1 cellular context compared by ENCODE assay signal in genomic region chr9:121483049-121483448, GRCh38.
TF ChIP-seq lines count a peak whose summit lies in the region.

No MANE protein-coding gene starts in this region.

TF ChIP-seq in HepG2, 621 proteins besides CTCF, POLR2A, EP300 and RAD21 (continued from another document and continues in another):
- TF ChIP-seq, protein P1, sequence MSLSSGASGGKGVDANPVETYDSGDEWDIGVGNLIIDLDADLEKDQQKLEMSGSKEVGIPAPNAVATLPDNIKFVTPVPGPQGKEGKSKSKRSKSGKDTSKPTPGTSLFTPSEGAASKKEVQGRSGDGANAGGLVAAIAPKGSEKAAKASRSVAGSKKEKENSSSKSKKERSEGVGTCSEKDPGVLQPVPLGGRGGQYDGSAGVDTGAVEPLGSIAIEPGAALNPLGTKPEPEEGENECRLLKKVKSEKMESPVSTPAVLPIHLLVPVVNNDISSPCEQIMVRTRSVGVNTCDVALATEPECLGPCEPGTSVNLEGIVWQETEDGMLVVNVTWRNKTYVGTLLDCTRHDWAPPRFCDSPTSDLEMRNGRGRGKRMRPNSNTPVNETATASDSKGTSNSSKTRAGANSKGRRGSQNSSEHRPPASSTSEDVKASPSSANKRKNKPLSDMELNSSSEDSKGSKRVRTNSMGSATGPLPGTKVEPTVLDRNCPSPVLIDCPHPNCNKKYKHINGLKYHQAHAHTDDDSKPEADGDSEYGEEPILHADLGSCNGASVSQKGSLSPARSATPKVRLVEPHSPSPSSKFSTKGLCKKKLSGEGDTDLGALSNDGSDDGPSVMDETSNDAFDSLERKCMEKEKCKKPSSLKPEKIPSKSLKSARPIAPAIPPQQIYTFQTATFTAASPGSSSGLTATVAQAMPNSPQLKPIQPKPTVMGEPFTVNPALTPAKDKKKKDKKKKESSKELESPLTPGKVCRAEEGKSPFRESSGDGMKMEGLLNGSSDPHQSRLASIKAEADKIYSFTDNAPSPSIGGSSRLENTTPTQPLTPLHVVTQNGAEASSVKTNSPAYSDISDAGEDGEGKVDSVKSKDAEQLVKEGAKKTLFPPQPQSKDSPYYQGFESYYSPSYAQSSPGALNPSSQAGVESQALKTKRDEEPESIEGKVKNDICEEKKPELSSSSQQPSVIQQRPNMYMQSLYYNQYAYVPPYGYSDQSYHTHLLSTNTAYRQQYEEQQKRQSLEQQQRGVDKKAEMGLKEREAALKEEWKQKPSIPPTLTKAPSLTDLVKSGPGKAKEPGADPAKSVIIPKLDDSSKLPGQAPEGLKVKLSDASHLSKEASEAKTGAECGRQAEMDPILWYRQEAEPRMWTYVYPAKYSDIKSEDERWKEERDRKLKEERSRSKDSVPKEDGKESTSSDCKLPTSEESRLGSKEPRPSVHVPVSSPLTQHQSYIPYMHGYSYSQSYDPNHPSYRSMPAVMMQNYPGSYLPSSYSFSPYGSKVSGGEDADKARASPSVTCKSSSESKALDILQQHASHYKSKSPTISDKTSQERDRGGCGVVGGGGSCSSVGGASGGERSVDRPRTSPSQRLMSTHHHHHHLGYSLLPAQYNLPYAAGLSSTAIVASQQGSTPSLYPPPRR (CRISPR knock-in tag; IDR thresholded peaks at IDR 0.05; ENCODE audit: borderline replicate concordance): peak; percentile 89
- TF ChIP-seq RFXANK (CRISPR knock-in tag; IDR thresholded peaks at IDR 0.05): no peak
- peak; percentile 97 for TF ChIP-seq HHEX (CRISPR knock-in tag; IDR thresholded peaks at IDR 0.05)
- TF ChIP-seq, protein P2, sequence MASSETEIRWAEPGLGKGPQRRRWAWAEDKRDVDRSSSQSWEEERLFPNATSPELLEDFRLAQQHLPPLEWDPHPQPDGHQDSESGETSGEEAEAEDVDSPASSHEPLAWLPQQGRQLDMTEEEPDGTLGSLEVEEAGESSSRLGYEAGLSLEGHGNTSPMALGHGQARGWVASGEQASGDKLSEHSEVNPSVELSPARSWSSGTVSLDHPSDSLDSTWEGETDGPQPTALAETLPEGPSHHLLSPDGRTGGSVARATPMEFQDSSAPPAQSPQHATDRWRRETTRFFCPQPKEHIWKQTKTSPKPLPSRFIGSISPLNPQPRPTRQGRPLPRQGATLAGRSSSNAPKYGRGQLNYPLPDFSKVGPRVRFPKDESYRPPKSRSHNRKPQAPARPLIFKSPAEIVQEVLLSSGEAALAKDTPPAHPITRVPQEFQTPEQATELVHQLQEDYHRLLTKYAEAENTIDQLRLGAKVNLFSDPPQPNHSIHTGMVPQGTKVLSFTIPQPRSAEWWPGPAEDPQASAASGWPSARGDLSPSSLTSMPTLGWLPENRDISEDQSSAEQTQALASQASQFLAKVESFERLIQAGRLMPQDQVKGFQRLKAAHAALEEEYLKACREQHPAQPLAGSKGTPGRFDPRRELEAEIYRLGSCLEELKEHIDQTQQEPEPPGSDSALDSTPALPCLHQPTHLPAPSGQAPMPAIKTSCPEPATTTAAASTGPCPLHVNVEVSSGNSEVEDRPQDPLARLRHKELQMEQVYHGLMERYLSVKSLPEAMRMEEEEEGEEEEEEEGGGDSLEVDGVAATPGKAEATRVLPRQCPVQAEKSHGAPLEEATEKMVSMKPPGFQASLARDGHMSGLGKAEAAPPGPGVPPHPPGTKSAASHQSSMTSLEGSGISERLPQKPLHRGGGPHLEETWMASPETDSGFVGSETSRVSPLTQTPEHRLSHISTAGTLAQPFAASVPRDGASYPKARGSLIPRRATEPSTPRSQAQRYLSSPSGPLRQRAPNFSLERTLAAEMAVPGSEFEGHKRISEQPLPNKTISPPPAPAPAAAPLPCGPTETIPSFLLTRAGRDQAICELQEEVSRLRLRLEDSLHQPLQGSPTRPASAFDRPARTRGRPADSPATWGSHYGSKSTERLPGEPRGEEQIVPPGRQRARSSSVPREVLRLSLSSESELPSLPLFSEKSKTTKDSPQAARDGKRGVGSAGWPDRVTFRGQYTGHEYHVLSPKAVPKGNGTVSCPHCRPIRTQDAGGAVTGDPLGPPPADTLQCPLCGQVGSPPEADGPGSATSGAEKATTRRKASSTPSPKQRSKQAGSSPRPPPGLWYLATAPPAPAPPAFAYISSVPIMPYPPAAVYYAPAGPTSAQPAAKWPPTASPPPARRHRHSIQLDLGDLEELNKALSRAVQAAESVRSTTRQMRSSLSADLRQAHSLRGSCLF (CRISPR knock-in tag; IDR thresholded peaks at IDR 0.05; ENCODE audit: borderline replicate concordance): no peak
- TF ChIP-seq ZNF670 (CRISPR knock-in tag; IDR thresholded peaks at IDR 0.05; ENCODE audit: borderline replicate concordance): no peak
- no peak for TF ChIP-seq ZNF512B (CRISPR knock-in tag; IDR thresholded peaks at IDR 0.05; ENCODE audit: borderline replicate concordance)
- TF ChIP-seq ZNF607 (CRISPR knock-in tag; IDR thresholded peaks at IDR 0.05; ENCODE audit: borderline replicate concordance): no peak
- peak; percentile 37; the same call in 1 of the 2 replicates for TF ChIP-seq ATF3 (CRISPR knock-in tag; IDR thresholded peaks at IDR 0.05)
- TF ChIP-seq ZNF10 (CRISPR knock-in tag; IDR thresholded peaks at IDR 0.05; ENCODE audit: borderline replicate concordance, low read depth): no peak
- no peak for TF ChIP-seq HNRNPUL1 (IDR thresholded peaks at IDR 0.05; ENCODE audit: low read depth, low read length)
- TF ChIP-seq SOX5 (CRISPR knock-in tag; IDR thresholded peaks at IDR 0.05; ENCODE audit: borderline replicate concordance): peak; percentile 31; the same call in 1 of the 2 replicates
- 0 out of 2 replicates have a peak, but pooled peaks have one; percentile 20 for TF ChIP-seq HDAC2 (CRISPR knock-in tag; IDR thresholded peaks at IDR 0.05)
- TF ChIP-seq ZNF343 (CRISPR knock-in tag; IDR thresholded peaks at IDR 0.05): no peak
- TF ChIP-seq FOXA1 (IDR thresholded peaks at IDR 0.05): no peak
- TF ChIP-seq FOXA1 (CRISPR knock-in tag; IDR thresholded peaks at IDR 0.05): peak; percentile 49; the same call in 1 of the 2 replicates
- TF ChIP-seq ZBTB10 (CRISPR knock-in tag; IDR thresholded peaks at IDR 0.05; ENCODE audit: borderline replicate concordance): no peak
- no peak for TF ChIP-seq CEBPB (IDR thresholded peaks at IDR 0.05; ENCODE audit: borderline replicate concordance, low read depth, low read length)
- TF ChIP-seq KDM4B (CRISPR knock-in tag; IDR thresholded peaks at IDR 0.05): no peak
- TF ChIP-seq FOXK2 (IDR thresholded peaks at IDR 0.05): no peak
- peak; percentile 69 for TF ChIP-seq ZNF263 (CRISPR knock-in tag; IDR thresholded peaks at IDR 0.05)
- no peak for TF ChIP-seq ZBTB25 (CRISPR knock-in tag; IDR thresholded peaks at IDR 0.05)
- no peak for TF ChIP-seq FOXC1 (CRISPR knock-in tag; IDR thresholded peaks at IDR 0.05; ENCODE audit: borderline replicate concordance)
- no peak for TF ChIP-seq ISL2 (CRISPR knock-in tag; IDR thresholded peaks at IDR 0.05)
- no peak for TF ChIP-seq KMT2A (CRISPR knock-in tag; IDR thresholded peaks at IDR 0.05)
- peak; percentile 20 for TF ChIP-seq TEAD3 (CRISPR knock-in tag; optimal IDR thresholded peaks at IDR 0.05; ENCODE audit: borderline replicate concordance)
- no peak for TF ChIP-seq DPF2 (CRISPR knock-in tag; IDR thresholded peaks at IDR 0.05; ENCODE audit: borderline replicate concordance, low read depth)
- TF ChIP-seq NFIC (IDR thresholded peaks at IDR 0.05; ENCODE audit: low read length): peak; percentile 29; the same call in 1 of the 2 replicates
- no peak for TF ChIP-seq ADNP (CRISPR knock-in tag; IDR thresholded peaks at IDR 0.05)
- peak; percentile 19; the same call in 1 of the 2 replicates for TF ChIP-seq BCL6 (CRISPR knock-in tag; IDR thresholded peaks at IDR 0.05)
- TF ChIP-seq PPARG (CRISPR knock-in tag; conservative IDR thresholded peaks at IDR 0.05): 0 out of 2 replicates have a peak, but pooled peaks have one; percentile 10
- peak; percentile 35; the same call in 1 of the 2 replicates for TF ChIP-seq SAP130 (CRISPR knock-in tag; IDR thresholded peaks at IDR 0.05; ENCODE audit: low read depth)
- 0 out of 2 replicates have a peak, but pooled peaks have one; percentile 53 for TF ChIP-seq JUN (CRISPR knock-in tag; IDR thresholded peaks at IDR 0.05)
- peak; percentile 88 for TF ChIP-seq TBX2 (CRISPR knock-in tag; IDR thresholded peaks at IDR 0.05; ENCODE audit: borderline replicate concordance)
- TF ChIP-seq, protein P3, sequence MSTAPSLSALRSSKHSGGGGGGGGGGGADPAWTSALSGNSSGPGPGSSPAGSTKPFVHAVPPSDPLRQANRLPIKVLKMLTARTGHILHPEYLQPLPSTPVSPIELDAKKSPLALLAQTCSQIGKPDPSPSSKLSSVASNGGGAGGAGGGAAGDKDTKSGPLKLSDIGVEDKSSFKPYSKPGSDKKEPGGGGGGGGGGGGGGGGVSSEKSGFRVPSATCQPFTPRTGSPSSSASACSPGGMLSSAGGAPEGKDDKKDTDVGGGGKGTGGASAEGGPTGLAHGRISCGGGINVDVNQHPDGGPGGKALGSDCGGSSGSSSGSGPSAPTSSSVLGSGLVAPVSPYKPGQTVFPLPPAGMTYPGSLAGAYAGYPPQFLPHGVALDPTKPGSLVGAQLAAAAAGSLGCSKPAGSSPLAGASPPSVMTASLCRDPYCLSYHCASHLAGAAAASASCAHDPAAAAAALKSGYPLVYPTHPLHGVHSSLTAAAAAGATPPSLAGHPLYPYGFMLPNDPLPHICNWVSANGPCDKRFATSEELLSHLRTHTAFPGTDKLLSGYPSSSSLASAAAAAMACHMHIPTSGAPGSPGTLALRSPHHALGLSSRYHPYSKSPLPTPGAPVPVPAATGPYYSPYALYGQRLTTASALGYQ (CRISPR knock-in tag; IDR thresholded peaks at IDR 0.05): peak; percentile 86; the same call in 1 of the 2 replicates
- peak; percentile 64 for TF ChIP-seq RARA (CRISPR knock-in tag; IDR thresholded peaks at IDR 0.05)
- TF ChIP-seq SOX13 (IDR thresholded peaks at IDR 0.05): no peak
- TF ChIP-seq SOX13 (CRISPR knock-in tag; conservative IDR thresholded peaks at IDR 0.05 in 1 of 2, IDR thresholded peaks at IDR 0.05 in 1 of 2): peak in 1 of 2 experiments; percentile 25; a peak in 1 of 4 replicates
- peak; percentile 93 for TF ChIP-seq NR2F2 (IDR thresholded peaks at IDR 0.05; ENCODE audit: borderline replicate concordance, low read depth)
- TF ChIP-seq JUNB (CRISPR knock-in tag; IDR thresholded peaks at IDR 0.05; ENCODE audit: borderline replicate concordance): peak; percentile 72
